24 cellular contexts compared by ENCODE assay signal in genomic region chr4:6868386-6868785, GRCh38.
"Had no signal": no experiment of that assay in that cellular context is flagged by ENCODE, and none has a peak within 500 bp of the region (broad histone marks: within the 10 kb centered on the region; RNA-seq: fewer than 3 reads in every experiment).

No MANE protein-coding gene starts in this region.

- H3K4me1 ChIP-seq: foreskin keratinocyte, right lobe of liver, stomach had no signal

- H3K27me3 ChIP-seq: esophagus muscularis mucosa, foreskin keratinocyte, heart right ventricle, right lobe of liver, stomach, tibial nerve had no signal

- H3K9me3 Mint-ChIP-seq: activated CD4-positive, alpha-beta memory T cell treated with anti-CD3 and anti-CD28 coated beads, Interleukin-2, amount 10 ng/mL, durations not matched to agents 7 days and 5 days; activated CD4-positive, alpha-beta T cell treated with anti-CD3 and anti-CD28 coated beads, Interleukin-2, amount 10 ng/mL, durations not matched to agents 7 days and 5 days; natural killer cell; WTC11 had no signal

- DNase-seq: activated CD4-positive, alpha-beta memory T cell treated with anti-CD3 and anti-CD28 coated beads, Interleukin-2, amount 10 ng/mL, durations not matched to agents 7 days and 5 days; activated CD4-positive, alpha-beta T cell treated with anti-CD3 and anti-CD28 coated beads for 1 hour; activated CD4-positive, alpha-beta T cell treated with anti-CD3 and anti-CD28 coated beads, Interleukin-2, amount 10 ng/mL, durations not matched to agents 7 days and 5 days; activated gamma-delta T cell treated with Interleukin-2 at 50 U/mL for 16 hours; activated naive CD4-positive, alpha-beta T cell treated with anti-CD3 and anti-CD28 coated beads, Interleukin-2, amount 50 U/mL, for 16 hours; amniotic stem cell; caudate nucleus; cortex of kidney; foreskin keratinocyte; heart right ventricle; kidney glomerular epithelial cell; lower lobe of right lung; mesendoderm; natural killer cell; right lobe of liver; stimulated activated CD4-positive, alpha-beta T cell treated with anti-CD3 and anti-CD28 coated beads, Interleukin-12 subunit alpha, Interleukin-12 subunit beta, amount 100 ng/mL, for 4 hours; stimulated activated CD4-positive, alpha-beta T cell treated with anti-CD3 and anti-CD28 coated beads, Interleukin-4, amount 100 ng/mL, for 1 hour; stomach; T-helper 2 cell had no signal

- ATAC-seq: foreskin keratinocyte, heart right ventricle, left lobe of liver, lower lobe of right lung, natural killer cell, right lobe of liver, WTC11 had no signal

- H3K9me3 ChIP-seq: esophagus muscularis mucosa, heart right ventricle, lower lobe of right lung, right lobe of liver, stomach, tibial nerve had no signal

- H3K27ac Mint-ChIP-seq: activated CD4-positive, alpha-beta memory T cell treated with anti-CD3 and anti-CD28 coated beads, Interleukin-2, amount 10 ng/mL, durations not matched to agents 7 days and 5 days; activated CD4-positive, alpha-beta T cell treated with anti-CD3 and anti-CD28 coated beads, Interleukin-2, amount 10 ng/mL, durations not matched to agents 7 days and 5 days; WTC11 had no signal

- H3K27ac ChIP-seq: esophagus muscularis mucosa, foreskin keratinocyte, lower lobe of right lung, right lobe of liver, stomach, tibial nerve had no signal

- H3K4me3 Mint-ChIP-seq: activated CD4-positive, alpha-beta memory T cell treated with anti-CD3 and anti-CD28 coated beads, Interleukin-2, amount 10 ng/mL, durations not matched to agents 7 days and 5 days; activated CD4-positive, alpha-beta T cell treated with anti-CD3 and anti-CD28 coated beads, Interleukin-2, amount 10 ng/mL, durations not matched to agents 7 days and 5 days; natural killer cell; WTC11 had no signal

- H3K27me3 Mint-ChIP-seq: activated CD4-positive, alpha-beta memory T cell treated with anti-CD3 and anti-CD28 coated beads, Interleukin-2, amount 10 ng/mL, durations not matched to agents 7 days and 5 days; activated CD4-positive, alpha-beta T cell treated with anti-CD3 and anti-CD28 coated beads, Interleukin-2, amount 10 ng/mL, durations not matched to agents 7 days and 5 days had no signal

- H3K4me1 Mint-ChIP-seq: activated CD4-positive, alpha-beta memory T cell treated with anti-CD3 and anti-CD28 coated beads, Interleukin-2, amount 10 ng/mL, durations not matched to agents 7 days and 5 days; activated CD4-positive, alpha-beta T cell treated with anti-CD3 and anti-CD28 coated beads, Interleukin-2, amount 10 ng/mL, durations not matched to agents 7 days and 5 days; WTC11 had no signal

- H3K4me3 ChIP-seq: esophagus muscularis mucosa, heart right ventricle, lower lobe of right lung, right lobe of liver, skin epidermis, stomach, tibial nerve had no signal
